8 cellular contexts compared by ENCODE assay signal in genomic region chr11:68206211-68206610, GRCh38. TPM values are rescaled to one million over a fixed set of nuclear protein-coding genes. Genes with fewer than 3 reads are reported as not detected.
DNase-seq lines count a peak whose midpoint lies in the region; ATAC-seq and TF ChIP-seq lines count a peak whose summit lies in the region.

No MANE protein-coding gene starts in this region.

- no peak overlapping the region for H3K27ac ChIP-seq in CD4-positive, alpha-beta T cell (ENCODE audit: low read depth, low read length)
- H3K27ac ChIP-seq in left ventricle myocardium inferior (replicated peaks) = no peak overlapping the region

- CTCF ChIA-PET in CD4-positive, alpha-beta T cell (lab: Charles Lee) = interaction anchor here (0.6 to 1.5 kb wide), 3 partner anchors 9 to 47 kb away, joined by 3 to 4 read pairs (median 3); no protein-coding TSS in a partner anchor

- ATAC-seq in CD4-positive, alpha-beta T cell (ENCODE audit: poor library complexity) = peak; percentile 67
- ATAC-seq in activated naive CD4-positive, alpha-beta T cell treated with anti-CD3 and anti-CD28 coated beads, Interleukin-2, amount 50 U/mL, for 72 hours = peak; percentile 48 to 62
- ATAC-seq in HG03460 (IDR thresholded peaks at IDR 0.05; ENCODE audit: unreplicated experiment) = no peak

- H3K36me3 ChIP-seq in left ventricle myocardium inferior = no peaks in the 10 kb centered on the region

- intact Hi-C loops in CD4-positive, alpha-beta T cell (cut with DNase I, micrococcal nuclease) = loop anchor here (1.0 to 10.0 kb wide), 4 partner anchors 81 to 201 kb away; partner anchors contain the start of genes CHKA (in 1 of the 2) and UNC93B1 (in 1 of the 2)
- intact Hi-C loops in left ventricle myocardium inferior (cut with micrococcal nuclease) = no loop called here

- POLR2A ChIA-PET in CD4-positive, alpha-beta T cell (lab: Charles Lee) = no interaction called here

- DNase-seq in CD4-positive, alpha-beta T cell = no peak
- peak; percentile 55 for DNase-seq in H4 (ENCODE audit: low spot score)
- DNase-seq in NCI-H345 (lab: John Stamatoyannopoulos, UW) = peak; percentile 74
- DNase-seq in activated naive CD4-positive, alpha-beta T cell treated with anti-CD3 and anti-CD28 coated beads, Interleukin-2, amount 50 U/mL, for 72 hours (ENCODE audit: low spot score in 2 of 2) = peak in 1 of 2 donors; percentile 18
- no peak for DNase-seq in left ventricle myocardium inferior
- DNase-seq in retinal pigment epithelial cell (ENCODE audit: low read depth) = no peak
- DNase-seq in activated CD4-positive, alpha-beta T cell treated with anti-CD3 and anti-CD28 coated beads for 1 hour = no peak

- H3K4me1 Mint-ChIP-seq in CD4-positive, alpha-beta T cell (ENCODE audit: low read depth) = peaks cover 71% of the 10 kb centered on the region

- peak overlapping the region; percentile 25 for H3K27ac Mint-ChIP-seq in CD4-positive, alpha-beta T cell
- no peak overlapping the region for H3K27ac Mint-ChIP-seq in activated naive CD4-positive, alpha-beta T cell treated with anti-CD3 and anti-CD28 coated beads, Interleukin-2, amount 50 U/mL, for 72 hours

- no peaks in the 10 kb centered on the region for H3K9me3 Mint-ChIP-seq in CD4-positive, alpha-beta T cell
- H3K9me3 Mint-ChIP-seq in activated naive CD4-positive, alpha-beta T cell treated with anti-CD3 and anti-CD28 coated beads, Interleukin-2, amount 50 U/mL, for 72 hours = no peaks in the 10 kb centered on the region

- peak overlapping the region; percentile 34 for H3K4me3 Mint-ChIP-seq in CD4-positive, alpha-beta T cell

- H3K36me3 Mint-ChIP-seq in CD4-positive, alpha-beta T cell (ENCODE audit: low read depth) = no peaks in the 10 kb centered on the region
- H3K36me3 Mint-ChIP-seq in activated naive CD4-positive, alpha-beta T cell treated with anti-CD3 and anti-CD28 coated beads, Interleukin-2, amount 50 U/mL, for 72 hours = no peaks in the 10 kb centered on the region

- H3K9me3 ChIP-seq in CD4-positive, alpha-beta T cell (ENCODE audit: control insufficient read depth, low read length) = no peaks in the 10 kb centered on the region
- H3K9me3 ChIP-seq in left ventricle myocardium inferior (replicated peaks) = no peaks in the 10 kb centered on the region

- TF ChIP-seq CTCF in CD4-positive, alpha-beta T cell (IDR thresholded peaks at IDR 0.05) = peak; percentile 74
- TF ChIP-seq CTCF in left ventricle myocardium inferior (IDR thresholded peaks at IDR 0.05; ENCODE audit: borderline replicate concordance) (peak; percentile 92), retinal pigment epithelial cell (conservative IDR thresholded peaks at IDR 0.05; ENCODE audit: low read depth, low read length) (peak; percentile 86)

- no peaks in the 10 kb centered on the region for H3K27me3 ChIP-seq in CD4-positive, alpha-beta T cell (ENCODE audit: control insufficient read depth, insufficient read depth, low read length)
- no peaks in the 10 kb centered on the region for H3K27me3 ChIP-seq in left ventricle myocardium inferior (ENCODE audit: low read depth)

- H3K27me3 Mint-ChIP-seq in CD4-positive, alpha-beta T cell = no peaks in the 10 kb centered on the region

- H3K4me3 ChIP-seq in left ventricle myocardium inferior (no peak overlapping the region), retinal pigment epithelial cell (ENCODE audit: low read length) (no peak overlapping the region)

- H3K4me1 ChIP-seq in left ventricle myocardium inferior = peaks cover 93% of the 10 kb centered on the region

RNA-seq across cellular contexts. Expression of gene KMT5B, which starts 6.9 kb away (rescaled TPM):
- 10 to 100 TPM; 22.5 to 23.3 TPM for total RNA-seq in CD4-positive, alpha-beta T cell
- total RNA-seq in H4 (2014; rRNA removed; shearing (Covaris generic)) = 9.0 and 12.4 TPM in 2 replicates
- total RNA-seq in activated naive CD4-positive, alpha-beta T cell treated with anti-CD3 and anti-CD28 coated beads, Interleukin-2, amount 50 U/mL, for 72 hours = 10 to 100 TPM; 21.9 to 46.5 TPM
- total RNA-seq in left ventricle myocardium inferior = 24.3 TPM

Comparison
In these comparisons a context has a peak if more than half of its experiments do, and no peak if none do; other contexts are left out.
1. DNase-seq: peak in H4 (single experiment) and NCI-H345 (single experiment); none in CD4-positive, alpha-beta T cell (0 of 10), left ventricle myocardium inferior (single experiment), retinal pigment epithelial cell (single experiment) and activated CD4-positive, alpha-beta T cell treated with anti-CD3 and anti-CD28 coated beads for 1 hour (single experiment).
2. Peak in every context shown above with its lines, with median percentiles within 50 percentile points of each other: CTCF ChIP-seq.